Comparison of ENCODE assay signal across 11 cellular contexts in the genomic region with DNA sequence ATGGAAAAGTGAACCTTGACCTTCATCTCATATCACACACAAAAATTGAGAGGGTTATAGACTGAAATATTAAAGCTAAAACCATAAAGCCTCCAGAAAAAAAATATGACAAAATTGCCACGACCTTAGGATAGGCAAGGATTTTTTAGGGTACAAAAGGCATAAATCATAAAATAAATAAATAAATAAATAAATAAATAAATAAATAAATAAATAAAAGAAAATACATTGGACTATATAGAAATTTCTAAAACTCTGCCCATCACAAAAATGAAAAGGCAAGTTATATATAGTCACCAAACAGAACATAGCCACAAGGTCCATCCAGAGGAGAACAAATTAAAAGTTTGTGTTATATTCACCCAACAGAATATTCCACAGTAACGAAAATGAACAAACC.
"Had no signal": no experiment of that assay in that cellular context is flagged by ENCODE, and none has a peak within 500 bp of the region (broad histone marks: within the 10 kb centered on the region; RNA-seq: fewer than 3 reads in every experiment).

No MANE protein-coding gene starts in this region.

- DNase-seq: H9, HCEC 1CT, HFFc6, KBM-7 had no signal

- H3K27ac ChIP-seq: HL-60, KMS-11 had no signal

- FAIRE-seq: H1, H54, HepG2 had no signal

- H3K4me1 Mint-ChIP-seq: IgD-negative memory B cell had no signal

- H3K27me3 Mint-ChIP-seq: IgD-negative memory B cell had no signal

- H3K4me3 Mint-ChIP-seq: GM23338, H9, HFFc6, IgD-negative memory B cell had no signal

- ATAC-seq: HepG2 had no signal

- H3K9me3 Mint-ChIP-seq: GM23338, H9, HFFc6, IgD-negative memory B cell had no signal

- H3K4me2 ChIP-seq: KMS-11 had no signal

- H3K4me3 ChIP-seq: GM23338 had no signal

- H3K27ac Mint-ChIP-seq: HFFc6, IgD-negative memory B cell had no signal
